Comparison of ENCODE assay signal across 13 cellular contexts in the genomic region with DNA sequence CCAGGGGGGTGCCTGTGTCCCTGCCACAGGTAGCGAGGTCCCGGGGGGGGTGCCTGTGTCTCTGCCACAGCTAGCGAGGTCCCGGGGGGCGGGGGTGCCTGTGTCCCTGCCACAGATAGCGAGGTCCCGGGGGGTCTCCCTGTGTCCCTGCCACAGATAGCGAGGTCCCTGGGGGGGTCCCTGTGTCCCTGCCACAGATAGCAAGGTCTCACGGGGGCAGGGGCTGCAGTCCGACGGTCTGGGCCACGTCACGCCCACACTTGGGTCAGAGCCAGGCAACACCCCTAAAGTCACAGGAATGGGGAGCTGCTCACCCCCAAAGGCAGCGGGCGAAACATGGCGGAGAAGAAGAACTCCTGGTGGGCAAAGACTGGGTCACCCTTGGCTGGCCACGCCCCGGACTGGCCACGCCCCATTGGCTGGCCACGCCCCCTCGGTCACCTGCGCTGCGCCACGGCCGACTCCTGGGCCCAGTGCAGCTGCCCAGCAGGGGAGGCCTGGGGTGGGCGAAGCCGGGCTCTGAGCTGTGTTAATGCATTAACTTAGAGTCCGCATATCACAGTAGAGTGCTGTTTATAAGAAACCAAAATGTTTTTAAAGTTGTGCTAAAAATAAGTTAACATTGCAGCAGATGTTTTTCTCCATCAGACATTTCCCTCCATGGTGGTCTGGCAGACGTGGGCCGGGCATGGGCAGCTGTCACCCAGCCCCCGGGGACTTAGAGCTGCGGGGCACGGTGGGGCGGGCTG. TPM values are rescaled to one million over a fixed set of nuclear protein-coding genes. Genes with fewer than 3 reads are reported as not detected.
A peak's percentile ranks its signal among the peaks of the same experiment; 100 is the strongest.
DNase-seq lines count a peak whose midpoint lies in the region; TF ChIP-seq lines count a peak whose summit lies in the region.
"Had no signal": no experiment of that assay in that cellular context is flagged by ENCODE, and none has a peak within 500 bp of the region (broad histone marks: within the 10 kb centered on the region; RNA-seq: fewer than 3 reads in every experiment).

No MANE protein-coding gene starts in this region.

- DNase-seq in DMS 273 (lab: John Stamatoyannopoulos, UW; ENCODE audit: unreplicated experiment) (peak; percentile 48), DMS 273 treated with DMSO at 0.1 percent for 48 hours (lab: John Stamatoyannopoulos, UW) (no peak), MM.1S (peak; percentile 47), posterior vena cava (ENCODE audit: low spot score) (peak; percentile 60), glomerular visceral epithelial cell (ENCODE audit: extremely low spot score) (no peak), NCI-H1694 treated with DMSO at 0.1 percent for 48 hours (lab: John Stamatoyannopoulos, UW) (no peak)
- DNase-seq in activated CD4-positive, alpha-beta memory T cell treated with anti-CD3 and anti-CD28 coated beads, Interleukin-2, amount 10 ng/mL, durations not matched to agents 7 days and 5 days, result no peak
- DNase-seq: NCI-H1694, thyroid gland had no signal

- H4K20me1 ChIP-seq in MM.1S (ENCODE audit: insufficient read depth, low read length), result no peaks in the 10 kb centered on the region
- H4K20me1 ChIP-seq in SU-DHL-6 (ENCODE audit: low read depth, low read length), result no peaks in the 10 kb centered on the region

- H3K79me2 ChIP-seq in MM.1S (ENCODE audit: low read length) (no peaks in the 10 kb centered on the region), SU-DHL-6 (ENCODE audit: insufficient read depth, low read length) (no peaks in the 10 kb centered on the region)

- H3K27ac Mint-ChIP-seq in activated CD4-positive, alpha-beta memory T cell treated with anti-CD3 and anti-CD28 coated beads, Interleukin-2, amount 10 ng/mL, durations not matched to agents 7 days and 5 days, result no peak overlapping the region
- H3K27ac Mint-ChIP-seq: T-helper 2 cell treated with Interferon-gamma antibody and Interleukin-4, amounts not matched to agents 5 μg/mL and 100 μg/mL, for 36 hours had no signal

- H3K4me3 ChIP-seq in MM.1S (ENCODE audit: low read length) (peak overlapping the region; percentile 28; the same call in 1 of the 2 replicates), SU-DHL-6 (ENCODE audit: insufficient read depth, low read length, poor library complexity, severe bottlenecking) (peak overlapping the region; percentile 42)
- H3K4me3 ChIP-seq: gastroesophageal sphincter, thyroid gland had no signal

- H3K36me3 Mint-ChIP-seq in activated CD4-positive, alpha-beta memory T cell treated with anti-CD3 and anti-CD28 coated beads, Interleukin-2, amount 10 ng/mL, durations not matched to agents 7 days and 5 days (ENCODE audit: low read depth), result no peaks in the 10 kb centered on the region

- H3K9me3 ChIP-seq in MM.1S (replicated peaks; ENCODE audit: insufficient read depth, low read length), result no peaks in the 10 kb centered on the region
- no peaks in the 10 kb centered on the region for H3K9me3 ChIP-seq in SU-DHL-6 (ENCODE audit: insufficient read depth, low read length)
- H3K9me3 ChIP-seq: gastroesophageal sphincter, thyroid gland had no signal

- peak overlapping the region; percentile 61; the same call in 1 of the 2 replicates for H2AFZ ChIP-seq in MM.1S (ENCODE audit: low read length)
- no peak overlapping the region for H2AFZ ChIP-seq in SU-DHL-6 (ENCODE audit: low read depth, low read length, severe bottlenecking)

- POLR2A ChIA-PET in activated CD4-positive, alpha-beta memory T cell treated with anti-CD3 and anti-CD28 coated beads, Interleukin-2, amount 10 ng/mL, durations not matched to agents 7 days and 5 days (lab: Charles Lee), result no interaction called here

- no peak overlapping the region for H3K9ac ChIP-seq in MM.1S (ENCODE audit: low read length)
- H3K9ac ChIP-seq in SU-DHL-6 (ENCODE audit: low read length), result peak overlapping the region; percentile 66

- no peak for TF ChIP-seq CTCF in MM.1S (IDR thresholded peaks at IDR 0.05; ENCODE audit: low read length)
- no peak for TF ChIP-seq CTCF in SU-DHL-6 (IDR thresholded peaks at IDR 0.05; ENCODE audit: insufficient read depth, low read length, poor library complexity, severe bottlenecking)

- no peaks in the 10 kb centered on the region for H3K4me1 ChIP-seq in MM.1S (ENCODE audit: low read length)
- H3K4me1 ChIP-seq: thyroid gland had no signal

- no peak overlapping the region for H3K4me3 Mint-ChIP-seq in activated CD4-positive, alpha-beta memory T cell treated with anti-CD3 and anti-CD28 coated beads, Interleukin-2, amount 10 ng/mL, durations not matched to agents 7 days and 5 days
- H3K4me3 Mint-ChIP-seq: T-helper 2 cell treated with Interferon-gamma antibody and Interleukin-4, amounts not matched to agents 5 μg/mL and 100 μg/mL, for 36 hours had no signal

- no peaks in the 10 kb centered on the region for H3K27me3 Mint-ChIP-seq in activated CD4-positive, alpha-beta memory T cell treated with anti-CD3 and anti-CD28 coated beads, Interleukin-2, amount 10 ng/mL, durations not matched to agents 7 days and 5 days

- H3K27me3 ChIP-seq in MM.1S (replicated peaks; ENCODE audit: insufficient read depth, low read length), result peaks cover 92% of the 10 kb centered on the region
- H3K27me3 ChIP-seq in SU-DHL-6 (ENCODE audit: low read length), result no peaks in the 10 kb centered on the region
- H3K27me3 ChIP-seq: thyroid gland had no signal

- H3K9me2 ChIP-seq in MM.1S (replicated peaks; ENCODE audit: insufficient read depth, low read length), result no peaks in the 10 kb centered on the region
- H3K9me2 ChIP-seq in SU-DHL-6 (replicated peaks; ENCODE audit: insufficient read depth, low read length), result no peaks in the 10 kb centered on the region

- H3K4me1 Mint-ChIP-seq in activated CD4-positive, alpha-beta memory T cell treated with anti-CD3 and anti-CD28 coated beads, Interleukin-2, amount 10 ng/mL, durations not matched to agents 7 days and 5 days, result no peaks in the 10 kb centered on the region

- CTCF ChIA-PET in activated CD4-positive, alpha-beta memory T cell treated with anti-CD3 and anti-CD28 coated beads, Interleukin-2, amount 10 ng/mL, durations not matched to agents 7 days and 5 days (lab: Charles Lee), result no interaction called here

- H3K36me3 ChIP-seq in MM.1S (replicated peaks; ENCODE audit: insufficient read depth, low read length), result no peaks in the 10 kb centered on the region
- no peaks in the 10 kb centered on the region for H3K36me3 ChIP-seq in SU-DHL-6 (ENCODE audit: low read length)
- H3K36me3 ChIP-seq: gastroesophageal sphincter, thyroid gland had no signal

- H3F3A ChIP-seq in MM.1S (ENCODE audit: insufficient read depth, low read length) (peaks cover 2% of the 10 kb centered on the region; the same call in 1 of the 2 replicates), SU-DHL-6 (ENCODE audit: insufficient read depth) (peaks cover 26% of the 10 kb centered on the region)

- H3K27ac ChIP-seq in MM.1S (ENCODE audit: low read length) (no peak overlapping the region), SU-DHL-6 (ENCODE audit: low read depth, low read length) (peak overlapping the region; percentile 82)
- H3K27ac ChIP-seq: 22Rv1, gastroesophageal sphincter, thyroid gland had no signal

- H3K4me2 ChIP-seq in MM.1S (ENCODE audit: low read depth, low read length) (peak overlapping the region; percentile 65), SU-DHL-6 (ENCODE audit: low read depth, low read length, poor library complexity, severe bottlenecking) (peak overlapping the region; percentile 62)

- intact Hi-C loops in posterior vena cava (cut with DNase I), result loop anchor here in 1 of 2 donors (10.0 kb wide), 1 partner anchor 95 kb away; no protein-coding TSS in a partner anchor

- H3K9me3 Mint-ChIP-seq in activated CD4-positive, alpha-beta memory T cell treated with anti-CD3 and anti-CD28 coated beads, Interleukin-2, amount 10 ng/mL, durations not matched to agents 7 days and 5 days, result no peaks in the 10 kb centered on the region
- H3K9me3 Mint-ChIP-seq: T-helper 2 cell treated with Interferon-gamma antibody and Interleukin-4, amounts not matched to agents 5 μg/mL and 100 μg/mL, for 36 hours had no signal

RNA-seq across cellular contexts. Expression of gene NOXA1, which starts 7.0 kb away (rescaled TPM):
- total RNA-seq in posterior vena cava, result 1 to 10 TPM; 2.0 to 2.7 TPM
- total RNA-seq in activated CD4-positive, alpha-beta memory T cell treated with anti-CD3 and anti-CD28 coated beads, Interleukin-2, amount 10 ng/mL, durations not matched to agents 7 days and 5 days, result under 1 TPM; 0.50 to 0.73 TPM

RNA-seq across cellular contexts. Expression of gene EXD3, which starts 7.2 kb away (rescaled TPM):
- total RNA-seq in posterior vena cava, result 10 to 100 TPM; 13.9 to 14.6 TPM
- total RNA-seq in activated CD4-positive, alpha-beta memory T cell treated with anti-CD3 and anti-CD28 coated beads, Interleukin-2, amount 10 ng/mL, durations not matched to agents 7 days and 5 days, result 10 to 100 TPM; 17.9 to 18.1 TPM

RNA-seq across cellular contexts. Expression of gene ENTPD8, which starts 11.0 kb away (rescaled TPM):
- not detected for total RNA-seq in posterior vena cava
- not detected for total RNA-seq in activated CD4-positive, alpha-beta memory T cell treated with anti-CD3 and anti-CD28 coated beads, Interleukin-2, amount 10 ng/mL, durations not matched to agents 7 days and 5 days

RNA-seq across cellular contexts. Expression of gene NSMF, which starts 29.0 kb away (rescaled TPM):
- 10 to 100 TPM; 47.6 to 55.5 TPM for total RNA-seq in posterior vena cava
- total RNA-seq in activated CD4-positive, alpha-beta memory T cell treated with anti-CD3 and anti-CD28 coated beads, Interleukin-2, amount 10 ng/mL, durations not matched to agents 7 days and 5 days, result 10 to 100 TPM; 29.0 to 31.9 TPM

Comparison
In these comparisons a context has a peak if more than half of its experiments do, and no peak if none do; other contexts are left out.
1. DNase-seq: peak in DMS 273 (single experiment), MM.1S (single experiment) and posterior vena cava (single experiment); none in DMS 273 treated with DMSO at 0.1 percent for 48 hours (single experiment), activated CD4-positive, alpha-beta memory T cell treated with anti-CD3 and anti-CD28 coated beads, Interleukin-2, amount 10 ng/mL, durations not matched to agents 7 days and 5 days (single experiment), glomerular visceral epithelial cell (single experiment) and NCI-H1694 treated with DMSO at 0.1 percent for 48 hours (single experiment).